Comparison of ENCODE assay signal across 8 cellular contexts in the genomic region with DNA sequence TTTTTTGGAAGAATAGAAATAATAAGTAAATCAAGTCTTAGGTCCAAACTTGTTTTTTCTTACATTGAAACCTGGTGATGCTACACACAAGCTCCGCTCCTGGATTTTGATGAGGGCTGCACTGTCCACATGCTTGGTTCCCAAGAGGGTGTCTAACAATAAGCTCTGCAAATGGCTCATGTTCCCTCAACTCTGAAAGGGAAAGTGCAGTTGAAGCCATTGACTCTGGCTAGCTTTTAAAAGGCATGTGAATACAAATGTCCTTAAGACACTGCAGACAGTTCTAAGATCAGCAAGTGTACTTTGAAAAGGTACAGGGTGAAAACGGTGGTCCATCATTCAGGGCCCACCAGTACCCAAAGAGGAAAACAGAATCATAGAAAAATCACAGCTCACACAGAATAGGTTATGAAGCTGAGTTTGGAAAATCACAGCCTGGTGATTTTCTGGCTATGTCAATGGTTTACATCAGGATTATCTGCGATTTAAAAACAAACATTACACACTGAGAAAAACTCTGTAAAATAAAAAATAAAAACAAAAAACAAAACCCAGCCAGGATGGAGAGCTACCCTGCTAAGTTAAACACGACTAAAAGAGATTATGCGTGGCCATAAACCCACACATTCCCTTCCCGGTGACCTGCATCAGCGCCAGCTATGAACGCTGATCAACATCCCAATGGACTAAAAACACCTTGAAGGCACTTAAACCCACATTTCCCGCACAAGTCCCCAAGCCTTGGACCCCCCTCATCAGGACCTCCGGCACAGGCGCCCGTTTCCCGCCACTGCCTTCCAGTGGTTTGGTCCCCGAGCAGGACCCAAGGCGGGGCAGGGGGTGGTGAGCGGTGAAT.
DNase-seq lines count a peak whose midpoint lies in the region; TF ChIP-seq lines count a peak whose summit lies in the region.

No MANE protein-coding gene starts in this region.

- no peaks in the 10 kb centered on the region for H3K9me3 Mint-ChIP-seq in T-helper 2 cell treated with Interferon-gamma antibody and Interleukin-4, amounts not matched to agents 5 μg/mL and 100 μg/mL, for 36 hours

- H3K4me1 ChIP-seq in rectal smooth muscle tissue (ENCODE audit: control insufficient read depth, insufficient read depth, low read length) = peaks cover 9% of the 10 kb centered on the region

- H3K9ac ChIP-seq in SK-N-MC (ENCODE audit: insufficient read length) (peak overlapping the region; percentile 79), rectal smooth muscle tissue (ENCODE audit: low read length) (peak overlapping the region; percentile 70)

- H3K27me3 ChIP-seq in rectal smooth muscle tissue (ENCODE audit: control insufficient read depth, insufficient read depth, low read length) = no peaks in the 10 kb centered on the region

- peak overlapping the region; percentile 80 for H3K4me3 ChIP-seq in SK-N-MC
- H3K4me3 ChIP-seq in fibroblast of mammary gland (ENCODE audit: control insufficient read depth, low read depth, low read length) = peak overlapping the region; percentile 80
- H3K4me3 ChIP-seq in rectal smooth muscle tissue (ENCODE audit: low read length) = peak overlapping the region; percentile 94

- H3K4me1 Mint-ChIP-seq in T-helper 2 cell treated with Interferon-gamma antibody and Interleukin-4, amounts not matched to agents 5 μg/mL and 100 μg/mL, for 36 hours (ENCODE audit: low read depth) = peaks cover 22% of the 10 kb centered on the region

- H3K27me3 Mint-ChIP-seq in T-helper 2 cell treated with Interferon-gamma antibody and Interleukin-4, amounts not matched to agents 5 μg/mL and 100 μg/mL, for 36 hours (ENCODE audit: low read depth) = peaks cover 6% of the 10 kb centered on the region

- no peaks in the 10 kb centered on the region for H3K36me3 Mint-ChIP-seq in T-helper 2 cell treated with Interferon-gamma antibody and Interleukin-4, amounts not matched to agents 5 μg/mL and 100 μg/mL, for 36 hours (ENCODE audit: low read depth)

- no peak for DNase-seq in T-helper 2 cell treated with Interferon-gamma antibody and Interleukin-4, amounts not matched to agents 5 μg/mL and 100 μg/mL, for 36 hours (ENCODE audit: low spot score)
- DNase-seq in T-helper 2 cell (no peak), SK-N-MC (ENCODE audit: low read depth, low spot score) (no peak), fibroblast of mammary gland (ENCODE audit: low read depth) (no peak), AG08396 (ENCODE audit: low spot score) (no peak), cerebellar nuclear complex (lab: John Stamatoyannopoulos, UW) (no peak), foreskin melanocyte (no peak)

- H3K27ac Mint-ChIP-seq in T-helper 2 cell treated with Interferon-gamma antibody and Interleukin-4, amounts not matched to agents 5 μg/mL and 100 μg/mL, for 36 hours = peak overlapping the region; percentile 76

- H3K9me3 ChIP-seq in SK-N-MC (ENCODE audit: low read depth, low read length) = no peaks in the 10 kb centered on the region

- no peaks in the 10 kb centered on the region for H3K36me3 ChIP-seq in SK-N-MC (ENCODE audit: insufficient read depth, low read length)
- no peaks in the 10 kb centered on the region for H3K36me3 ChIP-seq in rectal smooth muscle tissue (ENCODE audit: control insufficient read depth, insufficient read depth, low read length)

- peak overlapping the region; percentile 87 for H3K4me3 Mint-ChIP-seq in T-helper 2 cell treated with Interferon-gamma antibody and Interleukin-4, amounts not matched to agents 5 μg/mL and 100 μg/mL, for 36 hours

- no peak for TF ChIP-seq CTCF in fibroblast of mammary gland (conservative IDR thresholded peaks at IDR 0.05; ENCODE audit: control insufficient read depth, insufficient read depth, low read depth, low read length)

- H3K27ac ChIP-seq in SK-N-MC (no peak overlapping the region), rectal smooth muscle tissue (ENCODE audit: low read depth, low read length) (peak overlapping the region; percentile 90)
